18 cellular contexts compared by ENCODE assay signal in the genomic region with DNA sequence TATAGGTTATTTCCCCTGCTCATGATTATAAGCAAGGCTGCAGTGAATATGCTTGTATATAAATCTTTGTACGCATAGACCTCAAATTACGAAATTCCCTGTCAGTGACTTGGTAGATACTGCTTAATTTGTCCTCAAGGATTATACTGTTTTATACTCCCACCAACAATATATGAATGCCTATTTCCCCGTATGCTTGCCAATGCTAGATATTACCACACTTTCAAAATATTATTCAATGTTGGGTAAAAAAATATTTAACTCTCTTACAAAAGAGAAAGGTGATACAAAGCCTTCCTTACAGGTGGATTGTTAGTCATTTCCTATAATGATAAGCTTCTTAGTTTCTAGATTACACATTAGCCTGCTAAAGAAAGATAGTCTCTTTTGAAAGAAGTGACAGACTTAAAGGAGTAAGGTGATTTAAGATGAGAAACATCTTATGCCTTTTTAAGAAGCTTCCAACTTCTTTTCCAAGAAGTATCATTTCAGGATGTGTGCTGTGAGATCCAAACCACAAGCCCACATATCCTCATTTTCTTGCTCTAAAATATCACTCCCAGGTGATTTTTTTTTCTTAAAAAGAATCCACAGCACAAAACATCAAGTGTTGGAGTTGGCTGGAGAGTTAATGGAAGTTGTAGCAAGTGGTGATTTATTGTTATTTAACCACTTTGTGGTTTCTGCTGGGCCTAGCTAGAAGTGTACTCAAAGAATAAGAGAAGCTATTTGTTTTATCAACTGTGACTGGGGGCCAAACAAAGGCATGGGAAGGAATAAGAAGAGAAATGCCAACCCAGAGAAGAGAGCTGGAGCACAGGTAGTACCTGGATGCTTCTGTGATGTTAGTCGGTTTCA. TPM values are rescaled to one million over a fixed set of nuclear protein-coding genes. Genes with fewer than 3 reads are reported as not detected.
A peak's percentile ranks its signal among the peaks of the same experiment; 100 is the strongest.
DNase-seq lines count a peak whose midpoint lies in the region; ATAC-seq and TF ChIP-seq lines count a peak whose summit lies in the region.
"Had no signal": no experiment of that assay in that cellular context is flagged by ENCODE, and none has a peak within 500 bp of the region (broad histone marks: within the 10 kb centered on the region; RNA-seq: fewer than 3 reads in every experiment).

No MANE protein-coding gene starts in this region.

- H2AFZ ChIP-seq in smooth muscle cell (ENCODE audit: low read depth) = no peak overlapping the region

- intact Hi-C loops in activated CD4-positive, alpha-beta T cell treated with anti-CD3 and anti-CD28 coated beads, Interleukin-2, amount 10 ng/mL, durations not matched to agents 24 days and 14 days (cut with micrococcal nuclease) = loop anchor here (1.0 kb wide), 1 partner anchor 17 kb away; no protein-coding TSS in a partner anchor
- intact Hi-C loops in body of pancreas (cut with DNase I) = no loop called here

- peaks cover 21% of the 10 kb centered on the region for H3K4me1 Mint-ChIP-seq in activated CD4-positive, alpha-beta T cell treated with anti-CD3 and anti-CD28 coated beads, Interleukin-2, amount 10 ng/mL, durations not matched to agents 24 days and 14 days
- H3K4me1 Mint-ChIP-seq: CD4-positive, CD25-positive, alpha-beta regulatory T cell had no signal

- 50 to 53% methylated on average over 4 of the region's 4 CpGs for WGBS in body of pancreas, 2 donors
- WGBS in smooth muscle cell (ENCODE audit: low lambda C conversion rate) = 96% methylated on average over 4 of the region's 4 CpGs

- H3K27me3 ChIP-seq in body of pancreas (no peaks in the 10 kb centered on the region), smooth muscle cell (ENCODE audit: low read depth) (no peaks in the 10 kb centered on the region)
- H3K27me3 ChIP-seq: tibial artery had no signal

- H3K4me3 ChIP-seq in body of pancreas (no peak overlapping the region), smooth muscle cell (no peak overlapping the region)
- H3K4me3 ChIP-seq: coronary artery, tibial artery had no signal

- ATAC-seq in body of pancreas (peak; percentile 60), GM21529 (IDR thresholded peaks at IDR 0.05; ENCODE audit: unreplicated experiment) (no peak), GM18861 (IDR thresholded peaks at IDR 0.05; ENCODE audit: unreplicated experiment) (no peak)
- ATAC-seq: right cardiac atrium, SK-N-SH treated with all-trans-retinoic acid at 6 μM for 48 hours had no signal

- TF ChIP-seq POLR2A in body of pancreas (IDR thresholded peaks at IDR 0.05) = no peak

- no peak for DNase-seq in activated CD4-positive, alpha-beta T cell treated with anti-CD3 and anti-CD28 coated beads, Interleukin-2, amount 10 ng/mL, durations not matched to agents 24 days and 14 days
- DNase-seq in activated CD4-positive, alpha-beta T cell treated with anti-CD3 and anti-CD28 coated beads, Interleukin-2, amount 50 U/mL, for 48 hours = no peak
- peak; percentile 69 for DNase-seq in NCI-H2029 treated with DMSO at 0.1 percent for 48 hours (lab: John Stamatoyannopoulos, UW)
- DNase-seq in body of pancreas = no peak
- no peak for DNase-seq in smooth muscle cell (lab: John Stamatoyannopoulos, UW; ENCODE audit: unreplicated experiment)
- no peak for DNase-seq in SW480 (ENCODE audit: low spot score)
- DNase-seq: anterior cingulate cortex; CD4-positive, CD25-positive, alpha-beta regulatory T cell; erythroblast; GDM1; NCI-H526; right cardiac atrium; tibial artery had no signal

- H4K20me1 ChIP-seq in smooth muscle cell (ENCODE audit: low read depth) = no peaks in the 10 kb centered on the region

- H3K9ac ChIP-seq in smooth muscle cell (ENCODE audit: low read depth) = peak overlapping the region; percentile 48

- H3K36me3 ChIP-seq in body of pancreas (replicated peaks in 1 of 2; ENCODE audit: insufficient read depth in 1 of 2, low read depth in 2 of 2) (no peaks in the 10 kb centered on the region), smooth muscle cell (ENCODE audit: low read depth) (no peaks in the 10 kb centered on the region)
- H3K36me3 ChIP-seq: tibial artery had no signal

- no peaks in the 10 kb centered on the region for H3K27me3 Mint-ChIP-seq in activated CD4-positive, alpha-beta T cell treated with anti-CD3 and anti-CD28 coated beads, Interleukin-2, amount 10 ng/mL, durations not matched to agents 24 days and 14 days

- H3K4me3 Mint-ChIP-seq in activated CD4-positive, alpha-beta T cell treated with anti-CD3 and anti-CD28 coated beads, Interleukin-2, amount 10 ng/mL, durations not matched to agents 24 days and 14 days = no peak overlapping the region
- H3K4me3 Mint-ChIP-seq: CD4-positive, CD25-positive, alpha-beta regulatory T cell had no signal

- H3K4me1 ChIP-seq in body of pancreas (peaks cover 12% of the 10 kb centered on the region), smooth muscle cell (ENCODE audit: low read depth) (no peaks in the 10 kb centered on the region)
- H3K4me1 ChIP-seq: tibial artery had no signal

- H3K27ac ChIP-seq in body of pancreas (peak overlapping the region in 3 of 4 donors; percentile 21 to 68 (median 56)), smooth muscle cell (ENCODE audit: low read depth) (peak overlapping the region; percentile 64)
- H3K27ac ChIP-seq: coronary artery, tibial artery had no signal

- no peak overlapping the region for H3K4me2 ChIP-seq in smooth muscle cell

- peaks cover 1% of the 10 kb centered on the region for H3K36me3 Mint-ChIP-seq in activated CD4-positive, alpha-beta T cell treated with anti-CD3 and anti-CD28 coated beads, Interleukin-2, amount 10 ng/mL, durations not matched to agents 24 days and 14 days (ENCODE audit: low read depth)

- peaks cover 3% of the 10 kb centered on the region for H3K9me3 Mint-ChIP-seq in activated CD4-positive, alpha-beta T cell treated with anti-CD3 and anti-CD28 coated beads, Interleukin-2, amount 10 ng/mL, durations not matched to agents 24 days and 14 days

- H3F3A ChIP-seq in smooth muscle cell (ENCODE audit: low read depth) = no peaks in the 10 kb centered on the region

- peaks cover 0 to 5% (median 0%) of the 10 kb centered on the region in 3 donors for H3K9me3 ChIP-seq in body of pancreas
- no peaks in the 10 kb centered on the region for H3K9me3 ChIP-seq in smooth muscle cell (replicated peaks; ENCODE audit: low read depth)

- TF ChIP-seq CTCF in body of pancreas (IDR thresholded peaks at IDR 0.05) (no peak), smooth muscle cell (IDR thresholded peaks at IDR 0.05; ENCODE audit: borderline replicate concordance, insufficient read depth, poor library complexity, severe bottlenecking) (no peak)

- no peaks in the 10 kb centered on the region for H3K79me2 ChIP-seq in smooth muscle cell (ENCODE audit: low read depth)

- H3K27ac Mint-ChIP-seq in activated CD4-positive, alpha-beta T cell treated with anti-CD3 and anti-CD28 coated beads, Interleukin-2, amount 10 ng/mL, durations not matched to agents 24 days and 14 days = peak overlapping the region; percentile 75
- H3K27ac Mint-ChIP-seq: CD4-positive, CD25-positive, alpha-beta regulatory T cell had no signal

RNA-seq across cellular contexts. Expression of gene BARX2, which starts 59.2 kb away (rescaled TPM):
- 4.1 and 4.7 TPM in 2 replicates for total RNA-seq in activated CD4-positive, alpha-beta T cell treated with anti-CD3 and anti-CD28 coated beads, Interleukin-2, amount 10 ng/mL, durations not matched to agents 24 days and 14 days
- total RNA-seq in body of pancreas = 1 to 10 TPM; 1.8 to 6.6 TPM
- total RNA-seq in smooth muscle cell = 2.2 and 4.8 TPM in 2 replicates
- 1.2 and 3.2 TPM in 2 replicates for polyA plus RNA-seq in smooth muscle cell
- total RNA-seq: CD4-positive, CD25-positive, alpha-beta regulatory T cell; glomerular endothelial cell; right cardiac atrium had no signal
- polyA plus RNA-seq: CD4-positive, CD25-positive, alpha-beta regulatory T cell; right cardiac atrium had no signal
